13 cellular contexts compared by ENCODE assay signal in genomic region chr6:90256698-90257485, GRCh38. TPM values are rescaled to one million over a fixed set of nuclear protein-coding genes. Genes with fewer than 3 reads are reported as not detected.
A peak's percentile ranks its signal among the peaks of the same experiment; 100 is the strongest.
DNase-seq lines count a peak whose midpoint lies in the region; ATAC-seq and TF ChIP-seq lines count a peak whose summit lies in the region.
"Had no signal": no experiment of that assay in that cellular context is flagged by ENCODE, and none has a peak within 500 bp of the region (broad histone marks: within the 10 kb centered on the region; RNA-seq: fewer than 3 reads in every experiment).

No MANE protein-coding gene starts in this region.

- DNase-seq in A172 (ENCODE audit: low spot score) = peak; percentile 75
- DNase-seq in ELR (ENCODE audit: low read depth) = peak; percentile 60
- DNase-seq in activated naive CD4-positive, alpha-beta T cell treated with anti-CD3 and anti-CD28 coated beads, Interleukin-2, amount 50 U/mL, for 72 hours (ENCODE audit: low spot score in 2 of 2) = no peak
- peak; percentile 57 to 87 for DNase-seq in foreskin fibroblast
- no peak for DNase-seq in islet precursor cell
- DNase-seq in G401 (ENCODE audit: low spot score) = no peak
- no peak for DNase-seq in DMS114 treated with DMSO at 0.1 percent for 48 hours (lab: John Stamatoyannopoulos, UW; ENCODE audit: unreplicated experiment)
- no peak for DNase-seq in NCI-H82 treated with DMSO at 0.1 percent for 48 hours (lab: John Stamatoyannopoulos, UW; ENCODE audit: unreplicated experiment)
- DNase-seq: cortex of kidney; nephron progenitor cell; SHP77; stimulated activated CD4-positive, alpha-beta T cell treated with anti-CD3 and anti-CD28 coated beads, Interleukin-12 subunit alpha, Interleukin-12 subunit beta, amount 100 ng/mL, for 4 hours had no signal

- H3K27ac Mint-ChIP-seq in activated naive CD4-positive, alpha-beta T cell treated with anti-CD3 and anti-CD28 coated beads, Interleukin-2, amount 50 U/mL, for 72 hours = peak overlapping the region; percentile 83 to 94
- H3K27ac Mint-ChIP-seq: nephron progenitor cell had no signal

- peaks cover 46 to 61% of the 10 kb centered on the region in 2 donors for H3K36me3 Mint-ChIP-seq in activated naive CD4-positive, alpha-beta T cell treated with anti-CD3 and anti-CD28 coated beads, Interleukin-2, amount 50 U/mL, for 72 hours

- no peak for TF ChIP-seq CTCF in foreskin fibroblast (IDR thresholded peaks at IDR 0.05; ENCODE audit: low read depth, low read length)

- H3K4me3 ChIP-seq in foreskin fibroblast (ENCODE audit: low read depth in 1 of 2, low read length in 2 of 2) = no peak overlapping the region

- ATAC-seq in activated naive CD4-positive, alpha-beta T cell treated with anti-CD3 and anti-CD28 coated beads, Interleukin-2, amount 50 U/mL, for 72 hours = peak; percentile 86 to 91
- ATAC-seq: HepG2 had no signal

- peaks cover 23 to 25% of the 10 kb centered on the region in 2 donors for H3K9me3 Mint-ChIP-seq in activated naive CD4-positive, alpha-beta T cell treated with anti-CD3 and anti-CD28 coated beads, Interleukin-2, amount 50 U/mL, for 72 hours

- in situ Hi-C loops in G401 (cut with HindIII; ENCODE audit: low sequenced_read_pairs) = no loop called here

RNA-seq across cellular contexts. Expression of gene BACH2, which starts 39.8 kb away (rescaled TPM):
- 0.03 and 0.65 TPM in 2 replicates for total RNA-seq in A172 (2014; rRNA removed; shearing (Covaris generic))
- total RNA-seq in activated naive CD4-positive, alpha-beta T cell treated with anti-CD3 and anti-CD28 coated beads, Interleukin-2, amount 50 U/mL, for 72 hours = 10 to 100 TPM; 48.7 to 90.8 TPM
- total RNA-seq in G401 (2014; rRNA removed; shearing (Covaris generic)) = 0.37 and 0.71 TPM in 2 replicates
- total RNA-seq: HepG2 had no signal

Comparison
In these comparisons a context has a peak if more than half of its experiments do, and no peak if none do; other contexts are left out.
1. DNase-seq: peak in A172 (single experiment), ELR (single experiment) and foreskin fibroblast (2 of 2); none in activated naive CD4-positive, alpha-beta T cell treated with anti-CD3 and anti-CD28 coated beads, Interleukin-2, amount 50 U/mL, for 72 hours (0 of 2), islet precursor cell (single experiment), G401 (single experiment), DMS114 treated with DMSO at 0.1 percent for 48 hours (single experiment) and NCI-H82 treated with DMSO at 0.1 percent for 48 hours (single experiment).
2. RNA of gene BACH2, which starts 39.8 kb away (total RNA-seq): 48.7 to 90.8 TPM in activated naive CD4-positive, alpha-beta T cell treated with anti-CD3 and anti-CD28 coated beads, Interleukin-2, amount 50 U/mL, for 72 hours; 0.37 to 0.71 TPM in G401 and 0.03 to 0.65 TPM in A172; every median in the first group is over 10 times any median in the second.